ENCODE assay signal across 8 cellular contexts in the genomic region with DNA sequence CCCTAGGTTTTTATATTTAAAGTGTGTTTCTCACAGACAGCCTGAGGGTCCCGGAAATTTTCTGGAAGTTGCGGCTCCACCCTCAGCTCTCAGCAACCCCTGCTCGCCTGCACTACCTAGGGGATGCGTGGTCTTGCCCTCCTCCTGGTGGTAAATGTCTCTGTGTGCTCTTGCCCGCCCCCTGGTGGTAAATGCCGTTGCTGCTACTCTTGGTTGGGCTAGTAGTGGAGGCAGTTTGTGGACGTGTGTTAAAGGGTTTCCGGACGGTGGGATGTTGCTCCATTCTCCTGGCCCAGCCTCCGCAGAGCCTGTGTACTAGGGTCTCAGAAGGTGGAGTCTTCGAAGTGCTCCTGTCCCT. TPM values are rescaled to one million over a fixed set of nuclear protein-coding genes. Genes with fewer than 3 reads are reported as not detected.
DNase-seq lines count a peak whose midpoint lies in the region; ATAC-seq and TF ChIP-seq lines count a peak whose summit lies in the region.

No MANE protein-coding gene starts in this region.

- DNase-seq in AML-193 (lab: John Stamatoyannopoulos, UW) = peak; percentile 49 to 66
- peak; percentile 86 to 89 for DNase-seq in Kasumi-1 (lab: John Stamatoyannopoulos, UW)
- DNase-seq in SJCRH30 = peak; percentile 79 to 94
- DNase-seq in activated effector memory CD4-positive, alpha-beta T cell treated with anti-CD3 and anti-CD28 coated beads, Interleukin-2, amount 50 U/mL, for 16 hours = peak; percentile 95
- peak; percentile 93 for DNase-seq in osteocyte (ENCODE audit: extremely low spot score, unreplicated experiment)
- DNase-seq in tibial artery = peak; percentile 90 to 92

- H3K27me3 ChIP-seq in SJCRH30 (no peaks in the 10 kb centered on the region), gastroesophageal sphincter (no peaks in the 10 kb centered on the region), tibial artery (no peaks in the 10 kb centered on the region)

- no peaks in the 10 kb centered on the region for H3K9me3 Mint-ChIP-seq in osteocyte (ENCODE audit: unreplicated experiment)

- intact Hi-C loops in tibial artery (cut with DNase I; ENCODE audit: low total_unique reads) = loop anchor here (10.0 kb wide), 2 partner anchors 70 to 340 kb away; no protein-coding TSS in a partner anchor

- peaks cover 20% of the 10 kb centered on the region for H3K4me1 Mint-ChIP-seq in osteocyte (ENCODE audit: unreplicated experiment)

- no peaks in the 10 kb centered on the region for H3K36me3 Mint-ChIP-seq in osteocyte (ENCODE audit: unreplicated experiment)

- H3K27ac Mint-ChIP-seq in osteocyte (ENCODE audit: unreplicated experiment) = peak overlapping the region; percentile 54

- 21 to 27% methylated on average over 3 of the region's 11 CpGs for WGBS in gastroesophageal sphincter (ENCODE audit: low coverage in 1 of 2), 2 donors

- TF ChIP-seq EP300 in gastroesophageal sphincter (IDR thresholded peaks at IDR 0.05) = no peak

- H3K9me3 ChIP-seq in SJCRH30 (replicated peaks) (no peaks in the 10 kb centered on the region), gastroesophageal sphincter (no peaks in the 10 kb centered on the region), tibial artery (no peaks in the 10 kb centered on the region)

- peaks cover 17% of the 10 kb centered on the region for H3K4me1 ChIP-seq in SJCRH30
- H3K4me1 ChIP-seq in gastroesophageal sphincter = peaks cover 0 to 10% (median 0%) of the 10 kb centered on the region in 3 donors
- H3K4me1 ChIP-seq in tibial artery = peaks cover 0 to 11% (median 5%) of the 10 kb centered on the region in 4 donors

- ATAC-seq in GM19328 (IDR thresholded peaks at IDR 0.05; ENCODE audit: unreplicated experiment) = peak; percentile 53
- peak; percentile 88 for ATAC-seq in gastroesophageal sphincter

- H3K4me3 ChIP-seq in SJCRH30 (peak overlapping the region; percentile 20; the same call in 1 of the 2 replicates), gastroesophageal sphincter (no peak overlapping the region), tibial artery (no peak overlapping the region)

- TF ChIP-seq CTCF in gastroesophageal sphincter (IDR thresholded peaks at IDR 0.05) (peak; percentile 90 to 97 (median 95)), osteocyte (IDR thresholded peaks at IDR 0.05) (peak; percentile 97), tibial artery (IDR thresholded peaks at IDR 0.05) (peak; percentile 95 to 96)

- peak overlapping the region; percentile 14; the same call in 1 of the 2 replicates for H3K27ac ChIP-seq in SJCRH30
- H3K27ac ChIP-seq in gastroesophageal sphincter = no peak overlapping the region
- H3K27ac ChIP-seq in tibial artery = no peak overlapping the region

- H3K4me3 Mint-ChIP-seq in osteocyte (ENCODE audit: unreplicated experiment) = no peak overlapping the region

- no peaks in the 10 kb centered on the region for H3K27me3 Mint-ChIP-seq in osteocyte (ENCODE audit: unreplicated experiment)

- H3K36me3 ChIP-seq in SJCRH30 = no peaks in the 10 kb centered on the region
- no peaks in the 10 kb centered on the region for H3K36me3 ChIP-seq in gastroesophageal sphincter
- H3K36me3 ChIP-seq in tibial artery = no peaks in the 10 kb centered on the region

- no peak for TF ChIP-seq POLR2A in gastroesophageal sphincter (IDR thresholded peaks at IDR 0.05)

RNA-seq across cellular contexts. Expression of gene STOML1, which starts 27.4 kb away (rescaled TPM):
- total RNA-seq in SJCRH30 (2014; rRNA removed; shearing (Covaris generic)) = 3.0 and 5.1 TPM in 2 replicates
- total RNA-seq in gastroesophageal sphincter = 10 to 100 TPM in 3 of 4 donors, 1 to 10 TPM in 1; 8.1 to 21.7 (median 13.7) TPM
- 17.1 and 18.3 TPM in 2 replicates for total RNA-seq in osteocyte

RNA-seq across cellular contexts. Expression of gene PML, which starts 29.8 kb away (rescaled TPM):
- total RNA-seq in SJCRH30 (2014; rRNA removed; shearing (Covaris generic)) = 9.8 and 11.7 TPM in 2 replicates
- total RNA-seq in gastroesophageal sphincter (10 to 100 TPM; 24.1 to 75.1 (median 52.1) TPM), osteocyte (60.6 and 63.1 TPM in 2 replicates)

RNA-seq across cellular contexts. Expression of gene LOXL1, which starts 38.5 kb away (rescaled TPM):
- 31.3 and 33.3 TPM in 2 replicates for total RNA-seq in SJCRH30 (2014; rRNA removed; shearing (Covaris generic))
- total RNA-seq in gastroesophageal sphincter (10 to 100 TPM; 22.9 to 63.0 (median 34.5) TPM), osteocyte (398 and 417 TPM in 2 replicates)
